Comparison of ENCODE assay signal across 8 cellular contexts in genomic region chr7:76291346-76292205, GRCh38. TPM values are rescaled to one million over a fixed set of nuclear protein-coding genes. Genes with fewer than 3 reads are reported as not detected.
A peak's percentile ranks its signal among the peaks of the same experiment; 100 is the strongest.
DNase-seq lines count a peak whose midpoint lies in the region; ATAC-seq, FAIRE-seq and TF ChIP-seq lines count a peak whose summit lies in the region.

No MANE protein-coding gene starts in this region.

- dilution Hi-C loops in endothelial cell of umbilical vein (cut with MboI; ENCODE audit: extremely low pct_ligation_motif_present, low sequenced_read_pairs) = no loop called here

- peak overlapping the region in 2 of 3 donors; percentile 68 to 72 for H3K27ac Mint-ChIP-seq in CD4-positive, CD25-positive, alpha-beta regulatory T cell

- H3K27ac ChIP-seq in CD4-positive, CD25-positive, alpha-beta regulatory T cell (ENCODE audit: insufficient read depth, low read length, poor library complexity, severe bottlenecking) = no peak overlapping the region
- H3K27ac ChIP-seq in endothelial cell of umbilical vein (ENCODE audit: insufficient read depth, low read depth, low read length) = peak overlapping the region; percentile 94

- H3K9me3 ChIP-seq in CD4-positive, CD25-positive, alpha-beta regulatory T cell (ENCODE audit: control insufficient read depth in 2 of 2, low read length in 2 of 2) = no peaks in the 10 kb centered on the region
- H3K9me3 ChIP-seq in NT2/D1 (ENCODE audit: insufficient read depth, low read length) = no peaks in the 10 kb centered on the region
- no peaks in the 10 kb centered on the region for H3K9me3 ChIP-seq in endothelial cell of umbilical vein (replicated peaks; ENCODE audit: control insufficient read depth, insufficient read depth, low read length)

- FAIRE-seq in endothelial cell of umbilical vein (lab: Jason Lieb, UNC) = peak; percentile 99

- H3K79me2 ChIP-seq in endothelial cell of umbilical vein (ENCODE audit: control insufficient read depth, insufficient read depth, low read length) = no peaks in the 10 kb centered on the region

- no peaks in the 10 kb centered on the region for H3K36me3 Mint-ChIP-seq in CD4-positive, CD25-positive, alpha-beta regulatory T cell

- POLR2A ChIA-PET in endothelial cell of umbilical vein (lab: Charles Lee) = interaction anchor here (0.6 to 2.2 kb wide), 9 partner anchors 9 to 107 kb away, joined by 3 to 55 read pairs (median 5); partner anchors contain the start of genes HSPB1 and YWHAG

- H4K20me1 ChIP-seq in endothelial cell of umbilical vein (replicated peaks; ENCODE audit: control insufficient read depth, extremely low read depth, insufficient read depth, low read length) = no peaks in the 10 kb centered on the region

- no peaks in the 10 kb centered on the region for H3K36me3 ChIP-seq in CD4-positive, CD25-positive, alpha-beta regulatory T cell (ENCODE audit: control insufficient read depth, insufficient read depth, low read length)
- no peaks in the 10 kb centered on the region for H3K36me3 ChIP-seq in NT2/D1 (ENCODE audit: insufficient read depth, insufficient read length, low read length)
- H3K36me3 ChIP-seq in endothelial cell of umbilical vein (ENCODE audit: control insufficient read depth in 2 of 2, extremely low read depth in 1 of 2, insufficient read depth in 2 of 2, low read length in 2 of 2) = no peaks in the 10 kb centered on the region

- H3K4me3 ChIP-seq in CD4-positive, CD25-positive, alpha-beta regulatory T cell (ENCODE audit: low read depth, low read length) = no peak overlapping the region
- H3K4me3 ChIP-seq in NT2/D1 (ENCODE audit: insufficient read length, low read depth) (no peak overlapping the region), endothelial cell of umbilical vein (replicated peaks in 1 of 3; ENCODE audit: insufficient read depth in 1 of 3, low read depth in 1 of 3, low read length in 3 of 3) (no peak overlapping the region)

- TF ChIP-seq POLR2A in endothelial cell of umbilical vein (IDR thresholded peaks at IDR 0.05; ENCODE audit: low read depth, low read length) = no peak

- intact Hi-C loops in endothelial cell of umbilical vein (cut with micrococcal nuclease) = loop anchor here (1.0 to 10.0 kb wide), 7 partner anchors 9 to 243 kb away; partner anchors contain the start of gene MDH2

- CTCF ChIA-PET in endothelial cell of umbilical vein (lab: Charles Lee) = interaction anchor here (0.7 to 2.9 kb wide), 15 partner anchors 9 to 225 kb away, joined by 3 to 132 read pairs (median 5); partner anchors contain the start of genes HSPB1 and YWHAG

- no peak overlapping the region for H3K4me3 Mint-ChIP-seq in CD4-positive, CD25-positive, alpha-beta regulatory T cell

- H3K4me1 ChIP-seq in CD4-positive, CD25-positive, alpha-beta regulatory T cell (ENCODE audit: control insufficient read depth, insufficient read depth, low read length, poor library complexity, severe bottlenecking) = peaks cover 8% of the 10 kb centered on the region
- peaks cover 29% of the 10 kb centered on the region for H3K4me1 ChIP-seq in NT2/D1 (ENCODE audit: insufficient read depth, insufficient read length)
- H3K4me1 ChIP-seq in endothelial cell of umbilical vein (ENCODE audit: control insufficient read depth, extremely low read depth, insufficient read depth, low read length) = peaks cover 27% of the 10 kb centered on the region

- peak; percentile 85 to 86 for ATAC-seq in CD4-positive, CD25-positive, alpha-beta regulatory T cell (ENCODE audit: low read depth in 2 of 2)
- ATAC-seq in HG03520 (IDR thresholded peaks at IDR 0.05; ENCODE audit: unreplicated experiment) = peak; percentile 81

- peak; percentile 95 to 97 for TF ChIP-seq CTCF in endothelial cell of umbilical vein (IDR thresholded peaks at IDR 0.05; ENCODE audit: extremely low read depth in 1 of 2, insufficient read depth in 1 of 2, low read depth in 1 of 2, low read length in 2 of 2)

- H3K27me3 ChIP-seq in CD4-positive, CD25-positive, alpha-beta regulatory T cell (ENCODE audit: control insufficient read depth, insufficient read depth, low read length) = no peaks in the 10 kb centered on the region
- no peaks in the 10 kb centered on the region for H3K27me3 ChIP-seq in NT2/D1 (ENCODE audit: insufficient read depth, insufficient read length)
- H3K27me3 ChIP-seq in endothelial cell of umbilical vein (ENCODE audit: control insufficient read depth in 2 of 2, insufficient read depth in 2 of 2, low read length in 2 of 2) = no peaks in the 10 kb centered on the region

- H3K9ac ChIP-seq in NT2/D1 (ENCODE audit: insufficient read length, low read depth) = peak overlapping the region; percentile 71
- H3K9ac ChIP-seq in endothelial cell of umbilical vein (replicated peaks; ENCODE audit: extremely low read depth, insufficient read depth, low read length) = peak overlapping the region; percentile 82

- BruUV-seq in endothelial cell of umbilical vein (replicated peaks; lab: Mats Ljungman, UMichigan) = TSS peak; percentile 46

- no peaks in the 10 kb centered on the region for H3K9me1 ChIP-seq in endothelial cell of umbilical vein (replicated peaks; ENCODE audit: control insufficient read depth, extremely low read depth, insufficient read depth, low read length)

- peak overlapping the region; percentile 36 for H3K4me2 ChIP-seq in endothelial cell of umbilical vein (ENCODE audit: insufficient read depth, low read length)

- H3K27me3 Mint-ChIP-seq in CD4-positive, CD25-positive, alpha-beta regulatory T cell = peaks cover 5% of the 10 kb centered on the region

- H3K4me1 Mint-ChIP-seq in CD4-positive, CD25-positive, alpha-beta regulatory T cell = peaks cover 0 to 9% (median 5%) of the 10 kb centered on the region in 4 donors

- H2AFZ ChIP-seq in endothelial cell of umbilical vein (ENCODE audit: low read depth, low read length) = peak overlapping the region; percentile 32

- no peaks in the 10 kb centered on the region for H3K9me3 Mint-ChIP-seq in CD4-positive, CD25-positive, alpha-beta regulatory T cell

- DNase-seq in CD4-positive, CD25-positive, alpha-beta regulatory T cell = peak; percentile 69 to 80 (median 73)
- DNase-seq in GM19240 (ENCODE audit: insufficient read length, low spot score) (peak; percentile 84), NT2/D1 (ENCODE audit: low read depth, low spot score) (peak; percentile 95), endothelial cell of umbilical vein (ENCODE audit: low read depth, low spot score) (peak; percentile 99), middle frontal gyrus (ENCODE audit: extremely low spot score, low spot score) (peak; percentile 87)
- peak; percentile 61 for DNase-seq in activated CD8-positive, alpha-beta memory T cell treated with anti-CD3 and anti-CD28 coated beads, Interleukin-2, amount 50 U/mL, for 1 hour (ENCODE audit: extremely low read depth)
- DNase-seq in stimulated activated CD8-positive, alpha-beta memory T cell treated with anti-CD3 and anti-CD28 coated beads, Interleukin-15, amount 100 ng/mL, for 48 hours (ENCODE audit: low read depth in 2 of 2) = peak; percentile 77 to 84

TF ChIP-seq in endothelial cell of umbilical vein, 7 proteins besides CTCF, POLR2A, EP300 and RAD21:
- TF ChIP-seq JUN (IDR thresholded peaks at IDR 0.05; ENCODE audit: borderline replicate concordance, insufficient read depth, insufficient read length, low read depth) (peak; percentile 94), MYC (IDR thresholded peaks at IDR 0.05; ENCODE audit: low read depth, low read length) (peak; percentile 1), EZH2 (IDR thresholded peaks at IDR 0.05; ENCODE audit: borderline replicate concordance, low read depth, low read length, severe bottlenecking) (no peak), MAX (IDR thresholded peaks at IDR 0.05; ENCODE audit: insufficient read depth, insufficient read length) (peak; percentile 44), POLR2AphosphoS5 (IDR thresholded peaks at IDR 0.05; ENCODE audit: insufficient read depth, low read depth, low read length) (no peak), GATA2 (IDR thresholded peaks at IDR 0.05; ENCODE audit: insufficient read depth, insufficient read length, low read depth, low read length) (peak; percentile 25), FOS (IDR thresholded peaks at IDR 0.05; ENCODE audit: borderline replicate concordance, insufficient read depth, low read length) (peak; percentile 96)
TF ChIP-seq in endothelial cell of umbilical vein: peak in this region for 5.

RNA-seq across cellular contexts. Expression of gene HSPB1, which starts 10.9 kb away (rescaled TPM):
- total RNA-seq in CD4-positive, CD25-positive, alpha-beta regulatory T cell = 23.0 TPM
- 10 to 100 TPM; 48.8 to 81.2 (median 56.3) TPM for polyA plus RNA-seq in CD4-positive, CD25-positive, alpha-beta regulatory T cell
- total RNA-seq in endothelial cell of umbilical vein = 1,711 and 1,748 TPM in 2 replicates
- 3,130 and 5,305 TPM in 2 replicates for polyA plus RNA-seq in endothelial cell of umbilical vein
- 1,445 and 1,938 TPM in 2 replicates for polyA plus RNA-seq in endothelial cell of umbilical vein (2011; cell fraction: cytosol; rRNA removed)
- 390 and 520 TPM in 2 replicates for polyA plus RNA-seq in endothelial cell of umbilical vein (2011; cell fraction: nucleus; rRNA removed)
- polyA plus RNA-seq in endothelial cell of umbilical vein (2012) = 685 and 1,218 TPM in 2 replicates
- 292 and 359 TPM in 2 replicates for polyA minus RNA-seq in endothelial cell of umbilical vein
- polyA minus RNA-seq in endothelial cell of umbilical vein (2011; cell fraction: cytosol; rRNA and poly(A)+ RNA removed) = 138 TPM
- 63.3 and 204 TPM in 2 replicates for polyA minus RNA-seq in endothelial cell of umbilical vein (2011; cell fraction: nucleus; rRNA and poly(A)+ RNA removed)

Comparison
In these comparisons a context has a peak if more than half of its experiments do, and no peak if none do; other contexts are left out.
1. RNA of gene HSPB1, which starts 10.9 kb away (total RNA-seq): 1,711 to 1,748 TPM in endothelial cell of umbilical vein; 23.0 TPM in CD4-positive, CD25-positive, alpha-beta regulatory T cell (single experiment); every median in the first group is over 10 times any median in the second.
2. Peak in every context shown above with its lines, with median percentiles within 50 percentile points of each other: DNase-seq.